Comparison of ENCODE assay signal across 1 cellular context in genomic region chr2:64404002-64404731, GRCh38.
TF ChIP-seq lines count a peak whose summit lies in the region.

No MANE protein-coding gene starts in this region.

TF ChIP-seq in H1, 55 proteins besides CTCF, POLR2A, EP300 and RAD21 (continued from another document):
- TF ChIP-seq SIX5 (IDR thresholded peaks at IDR 0.05; ENCODE audit: low read depth, low read length) = no peak
- 0 out of 2 replicates have a peak, but pooled peaks have one; percentile 58 for TF ChIP-seq YY1 (IDR thresholded peaks at IDR 0.05; ENCODE audit: low read depth, low read length)
- TF ChIP-seq KDM1A (IDR thresholded peaks at IDR 0.05; ENCODE audit: borderline replicate concordance, low read length) = no peak
- TF ChIP-seq SP2 (IDR thresholded peaks at IDR 0.05; ENCODE audit: low read length) = no peak
- peak; percentile 53; the same call in 1 of the 2 replicates for TF ChIP-seq TAF1 (IDR thresholded peaks at IDR 0.05; ENCODE audit: low read depth, low read length)
- TF ChIP-seq SRF (IDR thresholded peaks at IDR 0.05; ENCODE audit: low read depth, low read length) = no peak
- TF ChIP-seq ZNF274 (IDR thresholded peaks at IDR 0.05; ENCODE audit: borderline replicate concordance, extremely low read depth, low read length) = no peak
- TF ChIP-seq GTF2F1 (IDR thresholded peaks at IDR 0.05; ENCODE audit: borderline replicate concordance, low read depth, low read length) = no peak
- no peak for TF ChIP-seq EGR1 (IDR thresholded peaks at IDR 0.05; ENCODE audit: borderline replicate concordance, low read depth, low read length)
